ENCODE assay signal across 8 cellular contexts in genomic region chr9:36400332-36401178, GRCh38. TPM values are rescaled to one million over a fixed set of nuclear protein-coding genes. Genes with fewer than 3 reads are reported as not detected.
DNase-seq lines count a peak whose midpoint lies in the region; ATAC-seq and TF ChIP-seq lines count a peak whose summit lies in the region.

No MANE protein-coding gene starts in this region.

- peaks cover 56% of the 10 kb centered on the region for H3K79me2 ChIP-seq in neural cell (replicated peaks; ENCODE audit: insufficient read depth, low read length)

- no peaks in the 10 kb centered on the region for H3K9me3 ChIP-seq in neural cell (ENCODE audit: low read length)

- no peaks in the 10 kb centered on the region for H3K9me3 Mint-ChIP-seq in stimulated activated naive CD8-positive, alpha-beta T cell treated with anti-CD3 and anti-CD28 coated beads, Interleukin-15, amount 100 ng/mL, for 72 hours

- peak overlapping the region; percentile 97 to 98 for H3K27ac Mint-ChIP-seq in stimulated activated naive CD8-positive, alpha-beta T cell treated with anti-CD3 and anti-CD28 coated beads, Interleukin-15, amount 100 ng/mL, for 72 hours

- H3K4me3 ChIP-seq in fibroblast of the aortic adventitia (ENCODE audit: low read depth, low read length): peak overlapping the region; percentile 88
- peak overlapping the region; percentile 79 for H3K4me3 ChIP-seq in neural cell (ENCODE audit: low read length)

- H3K9me2 ChIP-seq in neural cell (ENCODE audit: insufficient read depth, low read length): no peaks in the 10 kb centered on the region

- peak overlapping the region; percentile 93 for H3K27ac ChIP-seq in neural cell (ENCODE audit: low read length)

- H4K20me1 ChIP-seq in neural cell (ENCODE audit: insufficient read depth): no peaks in the 10 kb centered on the region

- peaks cover 37% of the 10 kb centered on the region for H3K4me1 Mint-ChIP-seq in stimulated activated naive CD8-positive, alpha-beta T cell treated with anti-CD3 and anti-CD28 coated beads, Interleukin-15, amount 100 ng/mL, for 72 hours

- TF ChIP-seq EP300 in neural cell (conservative IDR thresholded peaks at IDR 0.05; ENCODE audit: poor library complexity, severe bottlenecking): peak; percentile 44

- H3K4me3 Mint-ChIP-seq in stimulated activated naive CD8-positive, alpha-beta T cell treated with anti-CD3 and anti-CD28 coated beads, Interleukin-15, amount 100 ng/mL, for 72 hours: peak overlapping the region; percentile 83 to 98

- no peak overlapping the region for H3K4me2 ChIP-seq in neural cell (ENCODE audit: low read length)

- peak; percentile 85 for ATAC-seq in stimulated activated naive CD8-positive, alpha-beta T cell treated with anti-CD3 and anti-CD28 coated beads, Interleukin-15, amount 100 ng/mL, for 72 hours

- no peaks in the 10 kb centered on the region for H3K36me3 ChIP-seq in neural cell (ENCODE audit: insufficient read depth, low read length)

- peaks cover 3% of the 10 kb centered on the region for H3F3A ChIP-seq in neural cell (ENCODE audit: insufficient read depth, low read length, poor library complexity, severe bottlenecking)

- TF ChIP-seq RAD21 in neural cell (conservative IDR thresholded peaks at IDR 0.05): no peak

- TF ChIP-seq CTCF in fibroblast of the aortic adventitia (IDR thresholded peaks at IDR 0.05; ENCODE audit: insufficient read depth, low read length) (peak; percentile 6), neural cell (IDR thresholded peaks at IDR 0.05; ENCODE audit: poor library complexity, severe bottlenecking) (no peak)

- peak overlapping the region; percentile 95 for H3K9ac ChIP-seq in neural cell (ENCODE audit: low read length)

- H3K27me3 Mint-ChIP-seq in stimulated activated naive CD8-positive, alpha-beta T cell treated with anti-CD3 and anti-CD28 coated beads, Interleukin-15, amount 100 ng/mL, for 72 hours: no peaks in the 10 kb centered on the region

- H2AFZ ChIP-seq in neural cell (ENCODE audit: low read depth, low read length): peak overlapping the region; percentile 79

- H3K27me3 ChIP-seq in neural cell (ENCODE audit: insufficient read depth, low read depth, low read length): no peaks in the 10 kb centered on the region

- peak; percentile 87 for DNase-seq in EH (ENCODE audit: low read depth)
- DNase-seq in GOT3 (lab: John Stamatoyannopoulos, UW): peak; percentile 63
- peak; percentile 80 for DNase-seq in LHCN-M2 (ENCODE audit: low read depth)
- DNase-seq in RPMI8226: peak; percentile 90
- DNase-seq in activated effector memory CD4-positive, alpha-beta T cell treated with Interleukin-2 at 50 U/mL for 16 hours: peak; percentile 88
- peak; percentile 72 for DNase-seq in fibroblast of the aortic adventitia (ENCODE audit: low read depth)
- peak; percentile 92 to 93 for DNase-seq in stimulated activated naive CD8-positive, alpha-beta T cell treated with anti-CD3 and anti-CD28 coated beads, Interleukin-15, amount 100 ng/mL, for 72 hours

TF ChIP-seq in neural cell, 6 proteins besides CTCF, POLR2A, EP300 and RAD21:
- TF ChIP-seq SMC3 (conservative IDR thresholded peaks at IDR 0.05; ENCODE audit: poor library complexity) (peak; percentile 10), MXI1 (conservative IDR thresholded peaks at IDR 0.05; ENCODE audit: poor library complexity, severe bottlenecking) (peak; percentile 46), POLR2AphosphoS5 (IDR thresholded peaks at IDR 0.05) (peak; percentile 66), TAF1 (IDR thresholded peaks at IDR 0.05; ENCODE audit: low read depth) (peak; percentile 41), EZH2 (IDR thresholded peaks at IDR 0.05; ENCODE audit: borderline replicate concordance, insufficient read depth, low read length, poor library complexity, severe bottlenecking) (no peak)
- TF ChIP-seq, protein P1, sequence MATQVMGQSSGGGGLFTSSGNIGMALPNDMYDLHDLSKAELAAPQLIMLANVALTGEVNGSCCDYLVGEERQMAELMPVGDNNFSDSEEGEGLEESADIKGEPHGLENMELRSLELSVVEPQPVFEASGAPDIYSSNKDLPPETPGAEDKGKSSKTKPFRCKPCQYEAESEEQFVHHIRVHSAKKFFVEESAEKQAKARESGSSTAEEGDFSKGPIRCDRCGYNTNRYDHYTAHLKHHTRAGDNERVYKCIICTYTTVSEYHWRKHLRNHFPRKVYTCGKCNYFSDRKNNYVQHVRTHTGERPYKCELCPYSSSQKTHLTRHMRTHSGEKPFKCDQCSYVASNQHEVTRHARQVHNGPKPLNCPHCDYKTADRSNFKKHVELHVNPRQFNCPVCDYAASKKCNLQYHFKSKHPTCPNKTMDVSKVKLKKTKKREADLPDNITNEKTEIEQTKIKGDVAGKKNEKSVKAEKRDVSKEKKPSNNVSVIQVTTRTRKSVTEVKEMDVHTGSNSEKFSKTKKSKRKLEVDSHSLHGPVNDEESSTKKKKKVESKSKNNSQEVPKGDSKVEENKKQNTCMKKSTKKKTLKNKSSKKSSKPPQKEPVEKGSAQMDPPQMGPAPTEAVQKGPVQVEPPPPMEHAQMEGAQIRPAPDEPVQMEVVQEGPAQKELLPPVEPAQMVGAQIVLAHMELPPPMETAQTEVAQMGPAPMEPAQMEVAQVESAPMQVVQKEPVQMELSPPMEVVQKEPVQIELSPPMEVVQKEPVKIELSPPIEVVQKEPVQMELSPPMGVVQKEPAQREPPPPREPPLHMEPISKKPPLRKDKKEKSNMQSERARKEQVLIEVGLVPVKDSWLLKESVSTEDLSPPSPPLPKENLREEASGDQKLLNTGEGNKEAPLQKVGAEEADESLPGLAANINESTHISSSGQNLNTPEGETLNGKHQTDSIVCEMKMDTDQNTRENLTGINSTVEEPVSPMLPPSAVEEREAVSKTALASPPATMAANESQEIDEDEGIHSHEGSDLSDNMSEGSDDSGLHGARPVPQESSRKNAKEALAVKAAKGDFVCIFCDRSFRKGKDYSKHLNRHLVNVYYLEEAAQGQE (IDR thresholded peaks at IDR 0.05; ENCODE audit: borderline replicate concordance): peak; percentile 43

RNA-seq across cellular contexts. Expression of gene RNF38, which starts 0.5 kb away (rescaled TPM):
- total RNA-seq in LHCN-M2 (2014; rRNA removed) (10.3 and 13.5 TPM in 2 replicates), fibroblast of the aortic adventitia (ENCODE audit: low replicate concordance) (7.1 and 18.3 TPM in 2 replicates)
- 9.7 TPM for polyA plus RNA-seq in LHCN-M2 (2012)
- polyA plus RNA-seq in neural cell: 53.7 and 61.9 TPM in 2 replicates
- polyA minus RNA-seq in neural cell: 84.0 and 115 TPM in 2 replicates

Comparison
In these comparisons a context has a peak if more than half of its experiments do, and no peak if none do; other contexts are left out.
1. Peak in every context shown above with its lines: DNase-seq, ATAC-seq, H3K4me3 ChIP-seq and H3K27ac ChIP-seq.